ENCODE assay signal across 22 cellular contexts in genomic region chr3:180762866-180763265, GRCh38.
"Had no signal": no experiment of that assay in that cellular context is flagged by ENCODE, and none has a peak within 500 bp of the region (broad histone marks: within the 10 kb centered on the region; RNA-seq: fewer than 3 reads in every experiment).

No MANE protein-coding gene starts in this region.

- H3K4me1 ChIP-seq: gastroesophageal sphincter, heart right ventricle, neural progenitor cell, right lobe of liver, tibial nerve had no signal

- H3K4me3 ChIP-seq: gastroesophageal sphincter, heart right ventricle, neural progenitor cell, ovary, right lobe of liver, smooth muscle cell, tibial nerve had no signal

- H3K9me3 ChIP-seq: gastroesophageal sphincter, ovary, right lobe of liver had no signal

- H2AFZ ChIP-seq: neural progenitor cell had no signal

- H3K36me3 ChIP-seq: gastroesophageal sphincter, heart right ventricle, neural progenitor cell, ovary, right lobe of liver, tibial nerve had no signal

- H3K27me3 ChIP-seq: gastroesophageal sphincter, heart right ventricle, neural progenitor cell, ovary, right lobe of liver, tibial nerve had no signal

- ATAC-seq: activated CD4-positive, alpha-beta T cell treated with anti-CD3 and anti-CD28 coated beads for 36 hours; activated CD8-positive, alpha-beta T cell treated with anti-CD3 and anti-CD28 coated beads for 36 hours; activated naive CD4-positive, alpha-beta T cell treated with anti-CD3 and anti-CD28 coated beads, Interleukin-2, amount 50 U/mL, for 72 hours; activated T-cell treated with anti-CD3 and anti-CD28 coated beads, Interleukin-2, amount 50 U/mL, for 4 hours; gastroesophageal sphincter; heart right ventricle; left lobe of liver; right lobe of liver; T-helper 17 cell had no signal

- DNase-seq: activated CD4-positive, alpha-beta T cell treated with anti-CD3 and anti-CD28 coated beads for 36 hours; activated CD8-positive, alpha-beta T cell treated with anti-CD3 and anti-CD28 coated beads for 36 hours; activated effector memory CD4-positive, alpha-beta T cell treated with anti-CD3 and anti-CD28 coated beads, Interleukin-2, amount 50 U/mL, for 16 hours; activated T-cell treated with anti-CD3 and anti-CD28 coated beads, Interleukin-2, amount 50 U/mL, for 4 hours; amniotic stem cell; cortex of kidney; effector CD4-positive, alpha-beta T cell; heart right ventricle; naive B cell; ovary; right lobe of liver; stimulated activated CD4-positive, alpha-beta T cell treated with anti-CD3 and anti-CD28 coated beads, Interleukin-4, amount 100 ng/mL, for 4 hours; stimulated activated CD8-positive, alpha-beta memory T cell treated with anti-CD3 and anti-CD28 coated beads, Interleukin-4, amount 100 ng/mL, for 48 hours; stimulated activated naive CD4-positive, alpha-beta T cell treated with Interleukin-2 at 50 U/mL for 16 hours; substantia nigra; T-helper 17 cell had no signal

- H3K27ac ChIP-seq: gastroesophageal sphincter, heart right ventricle, neural progenitor cell, ovary, right lobe of liver, tibial nerve had no signal

- H3K9ac ChIP-seq: neural progenitor cell had no signal

- H3K4me2 ChIP-seq: neural progenitor cell, smooth muscle cell had no signal
